In genomic region chr10:73924935-73925334, GRCh38 we compare ENCODE assay signal across 1 cellular context.
TF ChIP-seq lines count a peak whose summit lies in the region.

No MANE protein-coding gene starts in this region.

TF ChIP-seq in WTC11, 78 proteins besides CTCF, POLR2A, EP300 and RAD21 (continued from another document):
- TF ChIP-seq ZNF121 (CRISPR knock-in tag; IDR thresholded peaks at IDR 0.05) (peak; percentile 13; the same call in 1 of the 2 replicates), FOXK1 (CRISPR knock-in tag; IDR thresholded peaks at IDR 0.05) (no peak), IRF2 (CRISPR knock-in tag; IDR thresholded peaks at IDR 0.05; ENCODE audit: borderline replicate concordance, low read depth) (no peak), TCF7 (CRISPR knock-in tag; IDR thresholded peaks at IDR 0.05; ENCODE audit: low read depth) (no peak)
